Comparison of ENCODE assay signal across 1 cellular context in the genomic region with DNA sequence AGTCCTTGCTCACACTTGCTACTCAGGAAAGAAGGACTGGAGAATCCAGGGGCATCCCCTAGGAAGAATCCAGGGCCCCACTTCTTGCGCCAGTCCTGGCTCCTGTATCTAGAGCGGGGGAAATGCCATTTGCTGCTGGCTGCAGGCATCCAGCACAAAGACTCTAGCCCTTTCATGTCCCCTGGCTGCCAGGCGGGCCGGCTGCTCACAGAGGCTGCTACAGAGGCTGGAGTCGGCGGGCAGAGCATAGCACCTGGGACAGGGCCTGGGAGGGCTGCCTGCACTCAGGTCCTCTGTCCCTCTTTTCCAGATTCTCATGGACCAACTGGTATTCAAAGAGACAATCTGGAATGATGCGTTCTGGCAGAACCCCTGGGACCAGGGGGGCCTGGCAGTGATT.
TF ChIP-seq lines count a peak whose summit lies in the region.

No MANE protein-coding gene starts in this region.

TF ChIP-seq in liver, 16 proteins besides CTCF, POLR2A, EP300 and RAD21 (continued from another document):
- TF ChIP-seq HNF4G (IDR thresholded peaks at IDR 0.05) (no peak), YY1 (IDR thresholded peaks at IDR 0.05) (no peak)
- TF ChIP-seq, protein P1, sequence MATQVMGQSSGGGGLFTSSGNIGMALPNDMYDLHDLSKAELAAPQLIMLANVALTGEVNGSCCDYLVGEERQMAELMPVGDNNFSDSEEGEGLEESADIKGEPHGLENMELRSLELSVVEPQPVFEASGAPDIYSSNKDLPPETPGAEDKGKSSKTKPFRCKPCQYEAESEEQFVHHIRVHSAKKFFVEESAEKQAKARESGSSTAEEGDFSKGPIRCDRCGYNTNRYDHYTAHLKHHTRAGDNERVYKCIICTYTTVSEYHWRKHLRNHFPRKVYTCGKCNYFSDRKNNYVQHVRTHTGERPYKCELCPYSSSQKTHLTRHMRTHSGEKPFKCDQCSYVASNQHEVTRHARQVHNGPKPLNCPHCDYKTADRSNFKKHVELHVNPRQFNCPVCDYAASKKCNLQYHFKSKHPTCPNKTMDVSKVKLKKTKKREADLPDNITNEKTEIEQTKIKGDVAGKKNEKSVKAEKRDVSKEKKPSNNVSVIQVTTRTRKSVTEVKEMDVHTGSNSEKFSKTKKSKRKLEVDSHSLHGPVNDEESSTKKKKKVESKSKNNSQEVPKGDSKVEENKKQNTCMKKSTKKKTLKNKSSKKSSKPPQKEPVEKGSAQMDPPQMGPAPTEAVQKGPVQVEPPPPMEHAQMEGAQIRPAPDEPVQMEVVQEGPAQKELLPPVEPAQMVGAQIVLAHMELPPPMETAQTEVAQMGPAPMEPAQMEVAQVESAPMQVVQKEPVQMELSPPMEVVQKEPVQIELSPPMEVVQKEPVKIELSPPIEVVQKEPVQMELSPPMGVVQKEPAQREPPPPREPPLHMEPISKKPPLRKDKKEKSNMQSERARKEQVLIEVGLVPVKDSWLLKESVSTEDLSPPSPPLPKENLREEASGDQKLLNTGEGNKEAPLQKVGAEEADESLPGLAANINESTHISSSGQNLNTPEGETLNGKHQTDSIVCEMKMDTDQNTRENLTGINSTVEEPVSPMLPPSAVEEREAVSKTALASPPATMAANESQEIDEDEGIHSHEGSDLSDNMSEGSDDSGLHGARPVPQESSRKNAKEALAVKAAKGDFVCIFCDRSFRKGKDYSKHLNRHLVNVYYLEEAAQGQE (IDR thresholded peaks at IDR 0.05) = no peak
